In the genomic region with DNA sequence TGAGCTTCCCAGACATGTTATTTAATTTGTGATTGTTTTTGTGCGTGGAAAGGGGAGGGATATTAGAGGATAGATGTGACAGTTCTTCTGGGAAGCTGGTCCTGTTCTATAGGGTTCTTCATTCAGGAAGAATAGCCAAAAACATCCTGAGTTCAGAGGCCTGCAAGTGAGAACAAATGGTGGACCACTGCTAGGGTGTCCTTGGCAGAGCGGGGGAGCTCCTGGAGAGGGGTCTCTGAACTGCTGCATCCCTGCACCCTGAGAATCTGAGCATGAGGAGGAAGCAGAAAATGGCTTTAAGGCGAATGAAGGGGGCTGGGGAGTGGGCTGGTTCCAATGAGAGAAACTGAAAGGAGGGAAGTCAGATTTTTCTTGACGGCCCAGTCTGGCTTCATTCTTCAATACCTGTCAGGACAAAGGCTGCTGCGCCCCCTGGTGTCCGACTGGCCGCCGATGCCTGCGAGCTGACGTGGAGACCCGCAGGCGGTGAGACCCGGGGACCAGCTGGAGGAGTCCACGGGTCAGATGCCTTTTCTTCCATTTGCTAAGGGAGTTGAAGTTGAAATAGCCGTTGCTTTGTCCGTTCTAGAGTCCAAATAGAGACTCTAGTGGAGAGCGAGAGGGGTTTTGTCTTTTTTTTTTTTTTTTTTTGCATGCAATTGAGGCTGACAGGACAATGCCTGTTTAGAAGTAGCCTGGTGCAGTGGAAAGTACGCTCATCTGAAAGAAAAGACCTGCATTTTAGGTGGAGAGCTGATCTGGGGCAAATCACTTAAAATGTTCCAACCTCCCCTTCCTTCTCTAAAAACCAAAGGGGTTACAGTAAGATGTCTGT, we compare ENCODE assay signal across 8 cellular contexts. TPM values are rescaled to one million over a fixed set of nuclear protein-coding genes. Genes with fewer than 3 reads are reported as not detected.
A peak's percentile ranks its signal among the peaks of the same experiment; 100 is the strongest.
DNase-seq lines count a peak whose midpoint lies in the region; ATAC-seq and TF ChIP-seq lines count a peak whose summit lies in the region.

No MANE protein-coding gene starts in this region.

- intact Hi-C loops in head of caudate nucleus (cut with DNase I), result loop anchor here (5.0 kb wide), 1 partner anchor 906 kb away; no protein-coding TSS in a partner anchor
- intact Hi-C loops in upper lobe of right lung (cut with DNase I), result no loop called here

- peak; percentile 92 for TF ChIP-seq CTCF in GM10266 (IDR thresholded peaks at IDR 0.05; ENCODE audit: control insufficient read depth, insufficient read depth, low read depth, missing control alignments)
- TF ChIP-seq CTCF in progenitor cell of endocrine pancreas (IDR thresholded peaks at IDR 0.05; ENCODE audit: unreplicated experiment), result peak; percentile 94
- TF ChIP-seq CTCF in upper lobe of right lung (IDR thresholded peaks at IDR 0.05), result peak; percentile 90

- H3K9me3 ChIP-seq in HAP-1 (no peaks in the 10 kb centered on the region), MG63 (no peaks in the 10 kb centered on the region), SK-N-MC (ENCODE audit: low read depth, low read length) (no peaks in the 10 kb centered on the region), upper lobe of right lung (no peaks in the 10 kb centered on the region)

- no peaks in the 10 kb centered on the region for H3K9me3 Mint-ChIP-seq in progenitor cell of endocrine pancreas (ENCODE audit: low read depth)

- DNase-seq in GM10266 (ENCODE audit: extremely low spot score), result peak; percentile 77
- peak; percentile 75 to 97 for DNase-seq in HAP-1 (ENCODE audit: low spot score in 2 of 2)
- DNase-seq in MG63, result peak; percentile 100
- no peak for DNase-seq in SK-N-MC (ENCODE audit: low read depth, low spot score)
- peak; percentile 62 for DNase-seq in activated naive CD4-positive, alpha-beta T cell treated with anti-CD3 and anti-CD28 coated beads, Interleukin-2, amount 50 U/mL, for 16 hours
- DNase-seq in head of caudate nucleus, result peak; percentile 87 to 99 (median 96)
- DNase-seq in progenitor cell of endocrine pancreas (ENCODE audit: low spot score, unreplicated experiment), result peak; percentile 93
- peak; percentile 93 for DNase-seq in upper lobe of right lung

- peaks cover 19% of the 10 kb centered on the region for H3K4me1 Mint-ChIP-seq in progenitor cell of endocrine pancreas (ENCODE audit: low read depth)

- H3K4me3 ChIP-seq in HAP-1 (no peak overlapping the region), MG63 (no peak overlapping the region), SK-N-MC (peak overlapping the region; percentile 41), upper lobe of right lung (peak overlapping the region; percentile 10)

- no peak overlapping the region for H3K27ac ChIP-seq in SK-N-MC
- peak overlapping the region; percentile 81 for H3K27ac ChIP-seq in upper lobe of right lung

- in situ Hi-C loops in HAP-1 (cut with MboI; ENCODE audit: low sequenced_read_pairs), result no loop called here

- no peaks in the 10 kb centered on the region for H3K36me3 ChIP-seq in HAP-1 (replicated peaks)
- no peaks in the 10 kb centered on the region for H3K36me3 ChIP-seq in MG63
- no peaks in the 10 kb centered on the region for H3K36me3 ChIP-seq in SK-N-MC (ENCODE audit: insufficient read depth, low read length)
- no peaks in the 10 kb centered on the region for H3K36me3 ChIP-seq in upper lobe of right lung

- no peak overlapping the region for H3K4me3 Mint-ChIP-seq in progenitor cell of endocrine pancreas (ENCODE audit: low read depth)

- peaks cover 44% of the 10 kb centered on the region for H3K27me3 Mint-ChIP-seq in progenitor cell of endocrine pancreas

- no peak overlapping the region for H3K9ac ChIP-seq in SK-N-MC (ENCODE audit: insufficient read length)

- no peaks in the 10 kb centered on the region for H3K36me3 Mint-ChIP-seq in progenitor cell of endocrine pancreas (ENCODE audit: insufficient read depth)

- ATAC-seq in upper lobe of right lung, result peak; percentile 91

- H3K27me3 ChIP-seq in HAP-1 (ENCODE audit: low read depth), result no peaks in the 10 kb centered on the region
- peaks cover 22% of the 10 kb centered on the region for H3K27me3 ChIP-seq in MG63
- H3K27me3 ChIP-seq in upper lobe of right lung, result peaks cover 15% of the 10 kb centered on the region

- H3K27ac Mint-ChIP-seq in progenitor cell of endocrine pancreas, result peak overlapping the region; percentile 25

- peaks cover 3% of the 10 kb centered on the region; the same call in 1 of the 2 replicates for H3K4me1 ChIP-seq in HAP-1
- H3K4me1 ChIP-seq in upper lobe of right lung, result peaks cover 20% of the 10 kb centered on the region

RNA-seq across cellular contexts. Expression of a gene that starts 39.5 kb away (rescaled TPM):
- total RNA-seq in MG63 (2014; rRNA removed; shearing (Covaris generic); ENCODE audit: low replicate concordance), result 47.3 and 62.1 TPM in 2 replicates
- total RNA-seq in progenitor cell of endocrine pancreas (15.3 and 15.5 TPM in 2 replicates), upper lobe of right lung (99.4 TPM)

Comparison
In these comparisons a context has a peak if more than half of its experiments do, and no peak if none do; other contexts are left out.
1. H3K4me3 ChIP-seq: peak in SK-N-MC (single experiment) and upper lobe of right lung (single experiment); none in HAP-1 (single experiment) and MG63 (single experiment).
2. Peak in every context shown above with its lines, with median percentiles within 50 percentile points of each other: CTCF ChIP-seq.